Comparison of ENCODE assay signal across 8 cellular contexts in genomic region chr10:102394801-102395676, GRCh38. TPM values are rescaled to one million over a fixed set of nuclear protein-coding genes. Genes with fewer than 3 reads are reported as not detected.
DNase-seq lines count a peak whose midpoint lies in the region; ATAC-seq and TF ChIP-seq lines count a peak whose summit lies in the region.

No MANE protein-coding gene starts in this region.

- no peaks in the 10 kb centered on the region for H3K79me2 ChIP-seq in fibroblast of lung (ENCODE audit: control insufficient read depth, insufficient read depth, low read length)

- peaks cover 20 to 50% (median 46%) of the 10 kb centered on the region in 7 donors for H3K4me1 Mint-ChIP-seq in naive thymus-derived CD4-positive, alpha-beta T cell

- POLR2A ChIA-PET in naive thymus-derived CD4-positive, alpha-beta T cell (lab: Charles Lee) = interaction anchor here (0.6 to 9.0 kb wide), 17 partner anchors 16 to 251 kb away, joined by 3 to 90 read pairs (median 5); partner anchors contain the start of genes ACTR1A, C10orf95, CUEDC2 and FBXL15

- peak overlapping the region; percentile 94 to 100 (median 100) for H3K27ac Mint-ChIP-seq in naive thymus-derived CD4-positive, alpha-beta T cell

- DNase-seq in AG08396 (ENCODE audit: low spot score) (peak; percentile 95), Peyer's patch (peak; percentile 92 to 95 (median 92)), fibroblast of lung (ENCODE audit: low read depth in 2 of 2) (peak; percentile 74 to 80)
- DNase-seq in activated T-helper 1 cell treated with anti-CD3 and anti-CD28 coated beads, Interleukin-2, amount 50 U/mL, for 16 hours (ENCODE audit: low read depth in 1 of 2, low spot score in 1 of 2) = peak; percentile 80 to 88
- DNase-seq in naive thymus-derived CD4-positive, alpha-beta T cell = peak; percentile 87 to 95 (median 91)
- peak; percentile 78 to 80 for DNase-seq in stimulated activated CD8-positive, alpha-beta memory T cell treated with anti-CD3 and anti-CD28 coated beads, Interleukin-7, amount 100 ng/mL, for 48 hours (ENCODE audit: extremely low read depth in 1 of 2, low read depth in 1 of 2)

- H3K9me3 ChIP-seq in Peyer's patch = no peaks in the 10 kb centered on the region
- H3K9me3 ChIP-seq in fibroblast of lung (ENCODE audit: control insufficient read depth, insufficient read depth, low read depth, low read length) = no peaks in the 10 kb centered on the region
- no peaks in the 10 kb centered on the region for H3K9me3 ChIP-seq in naive thymus-derived CD4-positive, alpha-beta T cell (ENCODE audit: control insufficient read depth in 2 of 3, low read length in 3 of 3)

- peak overlapping the region; percentile 97 for H3K4me2 ChIP-seq in fibroblast of lung (ENCODE audit: extremely low read depth, insufficient read depth, low read length)

- peaks cover 0 to 36% (median 4%) of the 10 kb centered on the region in 5 donors for H3K36me3 Mint-ChIP-seq in naive thymus-derived CD4-positive, alpha-beta T cell

- peak overlapping the region; percentile 93 for H3K9ac ChIP-seq in fibroblast of lung (ENCODE audit: insufficient read depth, low read length)

- TF ChIP-seq CTCF in Peyer's patch (IDR thresholded peaks at IDR 0.05) (no peak), fibroblast of lung (conservative IDR thresholded peaks at IDR 0.05 in 1 of 2, IDR thresholded peaks at IDR 0.05 in 1 of 2; ENCODE audit: low read depth in 1 of 2, low read length in 2 of 2) (no peak)

- TF ChIP-seq POLR2A in Peyer's patch (IDR thresholded peaks at IDR 0.05) = peak; percentile 12 to 71

- CTCF ChIA-PET in naive thymus-derived CD4-positive, alpha-beta T cell (lab: Charles Lee) = interaction anchor here (1.3 to 6.0 kb wide), 9 partner anchors 27 to 189 kb away, joined by 3 to 40 read pairs (median 5); partner anchors contain the start of genes ACTR1A and FBXL15

- H4K20me1 ChIP-seq in fibroblast of lung (ENCODE audit: control insufficient read depth, extremely low read depth, insufficient read depth, low read length) = no peaks in the 10 kb centered on the region

- ATAC-seq in GM18870 (IDR thresholded peaks at IDR 0.05; ENCODE audit: unreplicated experiment) (peak; percentile 2), HG03521 (IDR thresholded peaks at IDR 0.05; ENCODE audit: unreplicated experiment) (peak; percentile 26)
- ATAC-seq in naive thymus-derived CD4-positive, alpha-beta T cell = peak; percentile 61

- H3K27me3 Mint-ChIP-seq in naive thymus-derived CD4-positive, alpha-beta T cell = peaks cover 0 to 4% (median 0%) of the 10 kb centered on the region in 5 donors

- intact Hi-C loops in naive thymus-derived CD4-positive, alpha-beta T cell (cut with micrococcal nuclease) = loop anchor here (1.0 to 10.0 kb wide), 29 partner anchors 9 to 1730 kb away; partner anchors contain the start of genes ACTR1A (in 2 of the 2), ARL3 (in 2 of the 2), CUEDC2 (in 2 of the 2) and GBF1 (in 2 of the 2)

- peak overlapping the region; percentile 68 to 79 (median 69) for H3K4me3 ChIP-seq in Peyer's patch
- H3K4me3 ChIP-seq in fibroblast of lung (replicated peaks in 1 of 4; ENCODE audit: control extremely low read depth in 1 of 4, insufficient read depth in 1 of 4, low read depth in 3 of 4, low read length in 4 of 4) = peak overlapping the region; percentile 60 to 87 (median 68)
- H3K4me3 ChIP-seq in naive thymus-derived CD4-positive, alpha-beta T cell (ENCODE audit: low read length) = peak overlapping the region; percentile 78

- H3K4me1 ChIP-seq in Peyer's patch (peaks cover 0 to 41% (median 26%) of the 10 kb centered on the region in 4 donors), fibroblast of lung (ENCODE audit: control insufficient read depth, extremely low read depth, insufficient read depth, low read length) (peaks cover 4% of the 10 kb centered on the region)
- H3K4me1 ChIP-seq in naive thymus-derived CD4-positive, alpha-beta T cell (ENCODE audit: control insufficient read depth in 2 of 2, insufficient read depth in 2 of 2, low read length in 2 of 2) = peaks cover 22 to 28% of the 10 kb centered on the region in 2 donors

- H3K27me3 ChIP-seq in Peyer's patch = no peaks in the 10 kb centered on the region
- H3K27me3 ChIP-seq in fibroblast of lung (ENCODE audit: control insufficient read depth, insufficient read depth, low read length) = no peaks in the 10 kb centered on the region
- H3K27me3 ChIP-seq in naive thymus-derived CD4-positive, alpha-beta T cell (ENCODE audit: control insufficient read depth in 2 of 2, insufficient read depth in 2 of 2, low read length in 2 of 2) = no peaks in the 10 kb centered on the region

- H3K36me3 ChIP-seq in Peyer's patch (no peaks in the 10 kb centered on the region), fibroblast of lung (ENCODE audit: control insufficient read depth, insufficient read depth, low read length) (peaks cover 2% of the 10 kb centered on the region)
- peaks cover 0 to 26% (median 9%) of the 10 kb centered on the region in 3 experiments for H3K36me3 ChIP-seq in naive thymus-derived CD4-positive, alpha-beta T cell (ENCODE audit: control insufficient read depth in 2 of 3, insufficient read depth in 3 of 3, low read length in 3 of 3)

- peak overlapping the region; percentile 92 to 99 (median 96) for H3K4me3 Mint-ChIP-seq in naive thymus-derived CD4-positive, alpha-beta T cell

- peak overlapping the region; percentile 84 for H2AFZ ChIP-seq in fibroblast of lung (ENCODE audit: low read length)

- no peaks in the 10 kb centered on the region for H3K9me3 Mint-ChIP-seq in naive thymus-derived CD4-positive, alpha-beta T cell

- peak overlapping the region; percentile 95 to 97 (median 96) for H3K27ac ChIP-seq in Peyer's patch
- H3K27ac ChIP-seq in fibroblast of lung (ENCODE audit: insufficient read depth, low read length) = peak overlapping the region; percentile 95
- H3K27ac ChIP-seq in naive thymus-derived CD4-positive, alpha-beta T cell (ENCODE audit: low read depth, low read length) = peak overlapping the region; percentile 100

RNA-seq across cellular contexts. Expression of gene NFKB2, which starts 0.5 kb away (rescaled TPM):
- total RNA-seq in Peyer's patch = 10 to 100 TPM in 3 of 4 donors, 1 to 10 TPM in 1; 6.5 to 22.9 (median 19.2) TPM
- total RNA-seq in fibroblast of lung = 16.7 and 23.3 TPM in 2 replicates
- polyA plus RNA-seq in fibroblast of lung = 6.8 and 7.6 TPM in 2 replicates
- 10.5 and 13.1 TPM in 2 replicates for polyA plus RNA-seq in fibroblast of lung (2012)
- 11.3 and 14.5 TPM in 2 replicates for polyA minus RNA-seq in fibroblast of lung (ENCODE audit: low replicate concordance)
- 100 to 1,000 TPM; 146 to 271 (median 222) TPM for total RNA-seq in naive thymus-derived CD4-positive, alpha-beta T cell
- 10 to 100 TPM in 1 of 2 donors, 1 to 10 TPM in 1; 8.7 to 13.1 TPM for polyA plus RNA-seq in naive thymus-derived CD4-positive, alpha-beta T cell

RNA-seq across cellular contexts. Expression of gene PSD, which starts 23.5 kb away (rescaled TPM):
- total RNA-seq in Peyer's patch (10 to 100 TPM in 1 of 4 donors, 1 to 10 TPM in 2, not detected in 1; 1.6 to 14.3 (median 6.3) TPM), fibroblast of lung (5.3 and 6.9 TPM in 2 replicates)
- 0.07 and 0.30 TPM in 2 replicates for polyA plus RNA-seq in fibroblast of lung
- polyA plus RNA-seq in fibroblast of lung (2012) = 1.6 and 2.6 TPM in 2 replicates
- polyA minus RNA-seq in fibroblast of lung (ENCODE audit: low replicate concordance) = not detected in 2 replicates
- 10 to 100 TPM in 3 of 5 experiments, 1 to 10 TPM in 2; 3.5 to 16.9 (median 11.2) TPM for total RNA-seq in naive thymus-derived CD4-positive, alpha-beta T cell
- polyA plus RNA-seq in naive thymus-derived CD4-positive, alpha-beta T cell = 1 to 10 TPM; 3.9 to 4.5 TPM

RNA-seq across cellular contexts. Expression of gene FBXL15, which starts 25.6 kb away (rescaled TPM):
- 10 to 100 TPM; 36.9 to 57.8 (median 44.8) TPM for total RNA-seq in Peyer's patch
- 6.7 and 7.3 TPM in 2 replicates for total RNA-seq in fibroblast of lung
- polyA plus RNA-seq in fibroblast of lung = 2.2 and 2.8 TPM in 2 replicates
- 5.7 and 6.8 TPM in 2 replicates for polyA plus RNA-seq in fibroblast of lung (2012)
- 0.47 and 0.82 TPM in 2 replicates for polyA minus RNA-seq in fibroblast of lung (ENCODE audit: low replicate concordance)
- 10 to 100 TPM; 10.8 to 21.0 (median 14.1) TPM for total RNA-seq in naive thymus-derived CD4-positive, alpha-beta T cell
- 10 to 100 TPM; 26.7 to 40.4 TPM for polyA plus RNA-seq in naive thymus-derived CD4-positive, alpha-beta T cell

RNA-seq across cellular contexts. Expression of gene CUEDC2, which starts 37.3 kb away (rescaled TPM):
- total RNA-seq in Peyer's patch = 10 to 100 TPM in 3 of 4 donors, 1 to 10 TPM in 1; 8.9 to 56.9 (median 29.3) TPM
- 60.8 and 63.2 TPM in 2 replicates for total RNA-seq in fibroblast of lung
- polyA plus RNA-seq in fibroblast of lung = 62.3 and 66.8 TPM in 2 replicates
- polyA plus RNA-seq in fibroblast of lung (2012) = 72.6 and 85.2 TPM in 2 replicates
- 75.4 and 77.0 TPM in 2 replicates for polyA minus RNA-seq in fibroblast of lung (ENCODE audit: low replicate concordance)
- total RNA-seq in naive thymus-derived CD4-positive, alpha-beta T cell = 10 to 100 TPM; 27.0 to 69.0 (median 31.9) TPM
- 10 to 100 TPM; 60.1 to 67.2 TPM for polyA plus RNA-seq in naive thymus-derived CD4-positive, alpha-beta T cell

RNA-seq across cellular contexts. Expression of gene C10orf95, which starts 56.3 kb away (rescaled TPM):
- total RNA-seq in Peyer's patch (1 to 10 TPM in 1 of 4 donors, under 1 TPM in 1, not detected in 2; 0.85 to 2.8 TPM), fibroblast of lung (under 0.01 and 0.17 TPM in 2 replicates)
- polyA plus RNA-seq in fibroblast of lung = not detected in 2 replicates
- not detected in 2 replicates for polyA plus RNA-seq in fibroblast of lung (2012)
- polyA minus RNA-seq in fibroblast of lung (ENCODE audit: low replicate concordance) = not detected in 2 replicates
- under 1 TPM in 4 of 5 experiments, not detected in 1; 0.19 to 0.78 (median 0.51) TPM for total RNA-seq in naive thymus-derived CD4-positive, alpha-beta T cell
- under 1 TPM; 0.32 to 0.41 TPM for polyA plus RNA-seq in naive thymus-derived CD4-positive, alpha-beta T cell

Comparison
In these comparisons a context has a peak if more than half of its experiments do, and no peak if none do; other contexts are left out.
1. Peak in every context shown above with its lines: DNase-seq, ATAC-seq, H3K4me3 ChIP-seq and H3K27ac ChIP-seq.
2. ATAC-seq: peak in every context shown above with its lines; median percentile 61 in naive thymus-derived CD4-positive, alpha-beta T cell; 26 in HG03521; 2 in GM18870.